ENCODE assay signal across 1 cellular context in the genomic region with DNA sequence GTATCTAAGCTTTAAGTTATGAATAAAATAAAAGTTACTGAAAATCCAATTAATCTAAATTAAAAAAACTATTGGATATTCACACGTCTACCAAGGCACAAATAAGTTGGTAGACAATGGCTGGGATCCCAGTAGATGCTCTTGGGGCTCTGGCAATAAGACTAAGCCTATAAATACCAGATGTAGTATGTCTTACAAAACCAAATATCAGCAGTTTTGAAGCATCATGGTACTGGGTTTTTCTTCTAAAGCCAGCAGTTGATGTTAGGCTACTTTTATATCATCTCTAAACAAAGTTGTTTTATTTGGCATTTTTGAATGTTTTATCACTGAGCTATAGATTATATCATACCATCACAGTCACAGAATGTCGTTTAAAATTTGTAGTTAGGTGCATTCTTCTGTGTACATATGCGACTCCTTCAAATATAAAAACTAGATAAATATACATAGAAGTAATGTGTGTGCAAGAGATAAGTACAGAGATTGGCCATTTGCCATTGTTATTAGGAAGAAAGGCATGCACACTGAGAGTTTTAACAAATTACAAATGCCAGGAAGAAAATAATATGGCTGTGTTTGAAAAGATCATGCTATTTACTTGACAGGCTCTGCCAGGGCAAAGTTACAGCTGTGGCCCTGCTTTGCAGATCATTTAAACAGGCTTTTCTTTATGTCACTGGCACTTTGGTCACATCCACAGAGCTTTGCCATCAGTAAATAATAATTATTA.
TF ChIP-seq lines count a peak whose summit lies in the region.

No MANE protein-coding gene starts in this region.

TF ChIP-seq in HepG2, 621 proteins besides CTCF, POLR2A, EP300 and RAD21 (continued from another document and continues in another):
- TF ChIP-seq ZNF292 (CRISPR knock-in tag; IDR thresholded peaks at IDR 0.05; ENCODE audit: borderline replicate concordance, low read depth) (peak; percentile 62; the same call in 1 of the 2 replicates), FOXA1 (IDR thresholded peaks at IDR 0.05) (no peak), FOXA1 (CRISPR knock-in tag; IDR thresholded peaks at IDR 0.05) (peak; percentile 63; the same call in 1 of the 2 replicates), CREB1 (IDR thresholded peaks at IDR 0.05) (no peak), CREB1 (CRISPR knock-in tag; IDR thresholded peaks at IDR 0.05) (peak; percentile 12; the same call in 1 of the 2 replicates), CENPX (CRISPR knock-in tag; IDR thresholded peaks at IDR 0.05) (no peak), ZMYM4 (CRISPR knock-in tag; IDR thresholded peaks at IDR 0.05) (0 out of 2 replicates have a peak, but pooled peaks have one; percentile 10), CEBPG (CRISPR knock-in tag; IDR thresholded peaks at IDR 0.05) (0 out of 2 replicates have a peak, but pooled peaks have one; percentile 13), ETV5 (CRISPR knock-in tag; IDR thresholded peaks at IDR 0.05; ENCODE audit: borderline replicate concordance) (peak; percentile 31; the same call in 1 of the 2 replicates), MIXL1 (CRISPR knock-in tag; IDR thresholded peaks at IDR 0.05) (0 out of 2 replicates have a peak, but pooled peaks have one; percentile 19), TBL1XR1 (IDR thresholded peaks at IDR 0.05; ENCODE audit: borderline replicate concordance, low read length, partially characterized antibody) (no peak), JUN (CRISPR knock-in tag; IDR thresholded peaks at IDR 0.05) (no peak), MIER3 (CRISPR knock-in tag; IDR thresholded peaks at IDR 0.05; ENCODE audit: borderline replicate concordance) (0 out of 2 replicates have a peak, but pooled peaks have one; percentile 28), THAP11 (CRISPR knock-in tag; IDR thresholded peaks at IDR 0.05) (no peak), FOXJ3 (CRISPR knock-in tag; IDR thresholded peaks at IDR 0.05; ENCODE audit: borderline replicate concordance) (peak; percentile 25; the same call in 1 of the 2 replicates), ZNF263 (CRISPR knock-in tag; IDR thresholded peaks at IDR 0.05) (no peak), MED1 (CRISPR knock-in tag; IDR thresholded peaks at IDR 0.05) (peak; percentile 59), POGZ (CRISPR knock-in tag; IDR thresholded peaks at IDR 0.05) (peak; percentile 41; the same call in 1 of the 2 replicates), DPF2 (CRISPR knock-in tag; IDR thresholded peaks at IDR 0.05; ENCODE audit: borderline replicate concordance, low read depth) (no peak), SALL1 (CRISPR knock-in tag; IDR thresholded peaks at IDR 0.05) (peak; percentile 36; the same call in 1 of the 2 replicates), NR2F2 (IDR thresholded peaks at IDR 0.05; ENCODE audit: borderline replicate concordance, low read depth) (peak; percentile 42; the same call in 1 of the 2 replicates), ZNF430 (CRISPR knock-in tag; IDR thresholded peaks at IDR 0.05) (no peak), ZC3H13 (CRISPR knock-in tag; IDR thresholded peaks at IDR 0.05) (no peak), HNRNPL (IDR thresholded peaks at IDR 0.05; ENCODE audit: low read depth, low read length) (peak; percentile 71; the same call in 1 of the 2 replicates), ZNF614 (CRISPR knock-in tag; IDR thresholded peaks at IDR 0.05; ENCODE audit: borderline replicate concordance) (peak; percentile 61; the same call in 1 of the 2 replicates), FOSL2 (CRISPR knock-in tag; IDR thresholded peaks at IDR 0.05) (peak; percentile 31; the same call in 1 of the 2 replicates), RNF2 (conservative IDR thresholded peaks at IDR 0.05; ENCODE audit: low read depth) (no peak), SMAD3 (CRISPR knock-in tag; IDR thresholded peaks at IDR 0.05) (0 out of 2 replicates have a peak, but pooled peaks have one; percentile 29), ZNF30 (CRISPR knock-in tag; IDR thresholded peaks at IDR 0.05) (no peak), ZNF180 (CRISPR knock-in tag; IDR thresholded peaks at IDR 0.05; ENCODE audit: borderline replicate concordance, low read depth) (no peak), TBX3 (IDR thresholded peaks at IDR 0.05; ENCODE audit: borderline replicate concordance) (peak; percentile 37; the same call in 1 of the 2 replicates), PHF20 (CRISPR knock-in tag; IDR thresholded peaks at IDR 0.05) (no peak), KDM1A (CRISPR knock-in tag; IDR thresholded peaks at IDR 0.05) (no peak)
- TF ChIP-seq, protein P1, sequence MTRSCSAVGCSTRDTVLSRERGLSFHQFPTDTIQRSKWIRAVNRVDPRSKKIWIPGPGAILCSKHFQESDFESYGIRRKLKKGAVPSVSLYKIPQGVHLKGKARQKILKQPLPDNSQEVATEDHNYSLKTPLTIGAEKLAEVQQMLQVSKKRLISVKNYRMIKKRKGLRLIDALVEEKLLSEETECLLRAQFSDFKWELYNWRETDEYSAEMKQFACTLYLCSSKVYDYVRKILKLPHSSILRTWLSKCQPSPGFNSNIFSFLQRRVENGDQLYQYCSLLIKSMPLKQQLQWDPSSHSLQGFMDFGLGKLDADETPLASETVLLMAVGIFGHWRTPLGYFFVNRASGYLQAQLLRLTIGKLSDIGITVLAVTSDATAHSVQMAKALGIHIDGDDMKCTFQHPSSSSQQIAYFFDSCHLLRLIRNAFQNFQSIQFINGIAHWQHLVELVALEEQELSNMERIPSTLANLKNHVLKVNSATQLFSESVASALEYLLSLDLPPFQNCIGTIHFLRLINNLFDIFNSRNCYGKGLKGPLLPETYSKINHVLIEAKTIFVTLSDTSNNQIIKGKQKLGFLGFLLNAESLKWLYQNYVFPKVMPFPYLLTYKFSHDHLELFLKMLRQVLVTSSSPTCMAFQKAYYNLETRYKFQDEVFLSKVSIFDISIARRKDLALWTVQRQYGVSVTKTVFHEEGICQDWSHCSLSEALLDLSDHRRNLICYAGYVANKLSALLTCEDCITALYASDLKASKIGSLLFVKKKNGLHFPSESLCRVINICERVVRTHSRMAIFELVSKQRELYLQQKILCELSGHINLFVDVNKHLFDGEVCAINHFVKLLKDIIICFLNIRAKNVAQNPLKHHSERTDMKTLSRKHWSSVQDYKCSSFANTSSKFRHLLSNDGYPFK (CRISPR knock-in tag; IDR thresholded peaks at IDR 0.05; ENCODE audit: borderline replicate concordance) = no peak
- TF ChIP-seq, protein P2, sequence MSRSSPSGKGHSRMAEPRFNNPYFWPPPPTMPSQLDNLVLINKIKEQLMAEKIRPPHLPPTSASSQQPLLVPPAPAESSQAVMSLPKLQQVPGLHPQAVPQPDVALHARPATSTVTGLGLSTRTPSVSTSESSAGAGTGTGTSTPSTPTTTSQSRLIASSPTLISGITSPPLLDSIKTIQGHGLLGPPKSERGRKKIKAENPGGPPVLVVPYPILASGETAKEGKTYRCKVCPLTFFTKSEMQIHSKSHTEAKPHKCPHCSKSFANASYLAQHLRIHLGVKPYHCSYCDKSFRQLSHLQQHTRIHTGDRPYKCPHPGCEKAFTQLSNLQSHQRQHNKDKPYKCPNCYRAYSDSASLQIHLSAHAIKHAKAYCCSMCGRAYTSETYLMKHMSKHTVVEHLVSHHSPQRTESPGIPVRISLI (CRISPR knock-in tag; IDR thresholded peaks at IDR 0.05; ENCODE audit: borderline replicate concordance) = 0 out of 2 replicates have a peak, but pooled peaks have one; percentile 14
- TF ChIP-seq, protein P3, sequence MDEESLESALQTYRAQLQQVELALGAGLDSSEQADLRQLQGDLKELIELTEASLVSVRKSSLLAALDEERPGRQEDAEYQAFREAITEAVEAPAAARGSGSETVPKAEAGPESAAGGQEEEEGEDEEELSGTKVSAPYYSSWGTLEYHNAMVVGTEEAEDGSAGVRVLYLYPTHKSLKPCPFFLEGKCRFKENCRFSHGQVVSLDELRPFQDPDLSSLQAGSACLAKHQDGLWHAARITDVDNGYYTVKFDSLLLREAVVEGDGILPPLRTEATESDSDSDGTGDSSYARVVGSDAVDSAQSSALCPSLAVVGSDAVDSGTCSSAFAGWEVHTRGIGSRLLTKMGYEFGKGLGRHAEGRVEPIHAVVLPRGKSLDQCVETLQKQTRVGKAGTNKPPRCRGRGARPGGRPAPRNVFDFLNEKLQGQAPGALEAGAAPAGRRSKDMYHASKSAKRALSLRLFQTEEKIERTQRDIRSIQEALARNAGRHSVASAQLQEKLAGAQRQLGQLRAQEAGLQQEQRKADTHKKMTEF (CRISPR knock-in tag; IDR thresholded peaks at IDR 0.05) = peak; percentile 60
- TF ChIP-seq, protein P4, sequence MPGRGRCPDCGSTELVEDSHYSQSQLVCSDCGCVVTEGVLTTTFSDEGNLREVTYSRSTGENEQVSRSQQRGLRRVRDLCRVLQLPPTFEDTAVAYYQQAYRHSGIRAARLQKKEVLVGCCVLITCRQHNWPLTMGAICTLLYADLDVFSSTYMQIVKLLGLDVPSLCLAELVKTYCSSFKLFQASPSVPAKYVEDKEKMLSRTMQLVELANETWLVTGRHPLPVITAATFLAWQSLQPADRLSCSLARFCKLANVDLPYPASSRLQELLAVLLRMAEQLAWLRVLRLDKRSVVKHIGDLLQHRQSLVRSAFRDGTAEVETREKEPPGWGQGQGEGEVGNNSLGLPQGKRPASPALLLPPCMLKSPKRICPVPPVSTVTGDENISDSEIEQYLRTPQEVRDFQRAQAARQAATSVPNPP (CRISPR knock-in tag; IDR thresholded peaks at IDR 0.05) = no peak
- TF ChIP-seq, protein P5, sequence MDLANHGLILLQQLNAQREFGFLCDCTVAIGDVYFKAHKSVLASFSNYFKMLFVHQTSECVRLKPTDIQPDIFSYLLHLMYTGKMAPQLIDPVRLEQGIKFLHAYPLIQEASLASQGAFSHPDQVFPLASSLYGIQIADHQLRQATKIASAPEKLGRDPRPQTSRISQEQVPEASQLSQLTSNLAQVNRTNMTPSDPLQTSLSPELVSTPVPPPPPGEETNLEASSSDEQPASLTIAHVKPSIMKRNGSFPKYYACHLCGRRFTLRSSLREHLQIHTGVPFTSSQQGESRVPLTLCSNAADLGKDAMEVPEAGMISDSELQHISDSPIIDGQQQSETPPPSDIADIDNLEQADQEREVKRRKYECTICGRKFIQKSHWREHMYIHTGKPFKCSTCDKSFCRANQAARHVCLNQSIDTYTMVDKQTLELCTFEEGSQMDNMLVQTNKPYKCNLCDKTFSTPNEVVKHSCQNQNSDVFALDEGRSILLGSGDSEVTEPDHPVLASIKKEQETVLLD (CRISPR knock-in tag; IDR thresholded peaks at IDR 0.05; ENCODE audit: low read depth) = no peak
- TF ChIP-seq, protein P6, sequence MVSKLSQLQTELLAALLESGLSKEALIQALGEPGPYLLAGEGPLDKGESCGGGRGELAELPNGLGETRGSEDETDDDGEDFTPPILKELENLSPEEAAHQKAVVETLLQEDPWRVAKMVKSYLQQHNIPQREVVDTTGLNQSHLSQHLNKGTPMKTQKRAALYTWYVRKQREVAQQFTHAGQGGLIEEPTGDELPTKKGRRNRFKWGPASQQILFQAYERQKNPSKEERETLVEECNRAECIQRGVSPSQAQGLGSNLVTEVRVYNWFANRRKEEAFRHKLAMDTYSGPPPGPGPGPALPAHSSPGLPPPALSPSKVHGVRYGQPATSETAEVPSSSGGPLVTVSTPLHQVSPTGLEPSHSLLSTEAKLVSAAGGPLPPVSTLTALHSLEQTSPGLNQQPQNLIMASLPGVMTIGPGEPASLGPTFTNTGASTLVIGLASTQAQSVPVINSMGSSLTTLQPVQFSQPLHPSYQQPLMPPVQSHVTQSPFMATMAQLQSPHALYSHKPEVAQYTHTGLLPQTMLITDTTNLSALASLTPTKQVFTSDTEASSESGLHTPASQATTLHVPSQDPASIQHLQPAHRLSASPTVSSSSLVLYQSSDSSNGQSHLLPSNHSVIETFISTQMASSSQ (IDR thresholded peaks at IDR 0.05; ENCODE audit: low read depth) = 0 out of 2 replicates have a peak, but pooled peaks have one; percentile 32
- TF ChIP-seq, protein P6 (CRISPR knock-in tag; IDR thresholded peaks at IDR 0.05; ENCODE audit: borderline replicate concordance) = peak; percentile 71; the same call in 1 of the 2 replicates
- TF ChIP-seq, protein P7, sequence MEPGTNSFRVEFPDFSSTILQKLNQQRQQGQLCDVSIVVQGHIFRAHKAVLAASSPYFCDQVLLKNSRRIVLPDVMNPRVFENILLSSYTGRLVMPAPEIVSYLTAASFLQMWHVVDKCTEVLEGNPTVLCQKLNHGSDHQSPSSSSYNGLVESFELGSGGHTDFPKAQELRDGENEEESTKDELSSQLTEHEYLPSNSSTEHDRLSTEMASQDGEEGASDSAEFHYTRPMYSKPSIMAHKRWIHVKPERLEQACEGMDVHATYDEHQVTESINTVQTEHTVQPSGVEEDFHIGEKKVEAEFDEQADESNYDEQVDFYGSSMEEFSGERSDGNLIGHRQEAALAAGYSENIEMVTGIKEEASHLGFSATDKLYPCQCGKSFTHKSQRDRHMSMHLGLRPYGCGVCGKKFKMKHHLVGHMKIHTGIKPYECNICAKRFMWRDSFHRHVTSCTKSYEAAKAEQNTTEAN (CRISPR knock-in tag; conservative IDR thresholded peaks at IDR 0.05) = peak; percentile 98
- TF ChIP-seq, protein P8, sequence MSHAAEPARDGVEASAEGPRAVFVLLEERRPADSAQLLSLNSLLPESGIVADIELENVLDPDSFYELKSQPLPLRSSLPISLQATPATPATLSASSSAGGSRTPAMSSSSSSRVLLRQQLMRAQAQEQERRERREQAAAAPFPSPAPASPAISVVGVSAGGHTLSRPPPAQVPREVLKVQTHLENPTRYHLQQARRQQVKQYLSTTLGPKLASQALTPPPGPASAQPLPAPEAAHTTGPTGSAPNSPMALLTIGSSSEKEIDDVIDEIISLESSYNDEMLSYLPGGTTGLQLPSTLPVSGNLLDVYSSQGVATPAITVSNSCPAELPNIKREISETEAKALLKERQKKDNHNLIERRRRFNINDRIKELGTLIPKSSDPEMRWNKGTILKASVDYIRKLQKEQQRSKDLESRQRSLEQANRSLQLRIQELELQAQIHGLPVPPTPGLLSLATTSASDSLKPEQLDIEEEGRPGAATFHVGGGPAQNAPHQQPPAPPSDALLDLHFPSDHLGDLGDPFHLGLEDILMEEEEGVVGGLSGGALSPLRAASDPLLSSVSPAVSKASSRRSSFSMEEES (CRISPR knock-in tag; IDR thresholded peaks at IDR 0.05) = no peak; the same call in 1 of the 2 replicates
- TF ChIP-seq, protein P9, sequence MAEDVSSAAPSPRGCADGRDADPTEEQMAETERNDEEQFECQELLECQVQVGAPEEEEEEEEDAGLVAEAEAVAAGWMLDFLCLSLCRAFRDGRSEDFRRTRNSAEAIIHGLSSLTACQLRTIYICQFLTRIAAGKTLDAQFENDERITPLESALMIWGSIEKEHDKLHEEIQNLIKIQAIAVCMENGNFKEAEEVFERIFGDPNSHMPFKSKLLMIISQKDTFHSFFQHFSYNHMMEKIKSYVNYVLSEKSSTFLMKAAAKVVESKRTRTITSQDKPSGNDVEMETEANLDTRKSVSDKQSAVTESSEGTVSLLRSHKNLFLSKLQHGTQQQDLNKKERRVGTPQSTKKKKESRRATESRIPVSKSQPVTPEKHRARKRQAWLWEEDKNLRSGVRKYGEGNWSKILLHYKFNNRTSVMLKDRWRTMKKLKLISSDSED (CRISPR knock-in tag; IDR thresholded peaks at IDR 0.05) = no peak
